ENCODE assay signal across 19 cellular contexts in the genomic region with DNA sequence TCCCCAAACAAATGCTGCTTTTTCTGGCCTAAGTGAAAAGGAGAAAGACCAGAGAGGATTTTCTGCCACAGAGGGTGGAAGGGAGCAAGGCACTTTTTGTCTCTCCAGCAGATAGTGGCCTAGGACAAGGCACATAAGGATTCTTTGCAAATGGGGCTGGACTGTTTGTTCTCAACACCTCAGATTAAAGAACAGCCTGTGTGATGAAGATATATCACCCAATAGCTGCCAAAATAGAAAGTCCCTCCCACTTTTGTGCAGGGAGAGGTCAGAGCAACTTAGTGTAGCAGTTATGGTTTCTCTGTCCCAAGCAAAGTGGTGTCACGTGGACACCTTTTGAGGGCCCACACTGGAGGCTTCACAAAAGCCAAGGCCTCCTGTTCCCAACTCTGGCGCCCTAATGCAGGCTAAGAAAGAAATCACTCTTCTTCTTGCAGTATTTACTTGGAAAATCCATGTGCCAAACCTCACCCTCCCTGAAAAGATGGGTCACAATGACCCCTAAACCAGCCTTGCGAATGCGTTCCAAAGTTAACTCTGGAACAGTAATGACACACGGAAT.
DNase-seq lines count a peak whose midpoint lies in the region; ATAC-seq and TF ChIP-seq lines count a peak whose summit lies in the region.
"Had no signal": no experiment of that assay in that cellular context is flagged by ENCODE, and none has a peak within 500 bp of the region (broad histone marks: within the 10 kb centered on the region; RNA-seq: fewer than 3 reads in every experiment).

No MANE protein-coding gene starts in this region.

- peak overlapping the region; percentile 57 for H3K9ac ChIP-seq in Karpas-422 (ENCODE audit: low read length)
- H3K9ac ChIP-seq: KMS-11, parathyroid adenoma had no signal

- intact Hi-C loops in testis (cut with DNase I; ENCODE audit: low total_unique reads) (loop anchor here (10.0 kb wide), 1 partner anchor 79 kb away; no protein-coding TSS in a partner anchor), spleen (cut with DNase I; ENCODE audit: low total_unique reads) (no loop called here)

- no peaks in the 10 kb centered on the region for H4K20me1 ChIP-seq in Karpas-422 (ENCODE audit: insufficient read depth, low read depth, low read length)

- no peak for TF ChIP-seq EP300 in gastroesophageal sphincter (IDR thresholded peaks at IDR 0.05)

- H3K4me1 ChIP-seq in Karpas-422 (ENCODE audit: low read length), result peaks cover 74% of the 10 kb centered on the region
- peaks cover 3 to 100% (median 30%) of the 10 kb centered on the region in 3 donors for H3K4me1 ChIP-seq in gastroesophageal sphincter
- peaks cover 57% of the 10 kb centered on the region for H3K4me1 ChIP-seq in mesodermal cell (ENCODE audit: control insufficient read depth, insufficient read depth, low read length, poor library complexity, severe bottlenecking)
- peaks cover 32% of the 10 kb centered on the region for H3K4me1 ChIP-seq in testis
- H3K4me1 ChIP-seq in spleen, result no peaks in the 10 kb centered on the region

- DNase-seq in Karpas-422 (peak; percentile 61), testis (no peak), spleen (no peak), AG08396 (ENCODE audit: low spot score) (no peak)
- no peak for DNase-seq in activated CD4-positive, CD25-positive, alpha-beta regulatory T cell treated with anti-CD3 and anti-CD28 coated beads, Interleukin-2, amount 50 U/mL, for 72 hours
- DNase-seq: activated CD8-positive, alpha-beta memory T cell treated with anti-CD3 and anti-CD28 coated beads, Interleukin-2, amount 10 ng/mL, durations not matched to agents 7 days and 5 days; activated effector memory CD4-positive, alpha-beta T cell treated with Interleukin-2 at 50 U/mL for 16 hours; DMS79; immature natural killer cell; naive thymus-derived CD8-positive, alpha-beta T cell; NCI-H1048; NCI-H2029; NCI-H510A; stimulated activated CD4-positive, alpha-beta T cell treated with anti-CD3 and anti-CD28 coated beads, Interleukin-4, amount 100 ng/mL, for 1 hour had no signal

- WGBS in gastroesophageal sphincter (ENCODE audit: low coverage in 1 of 2), 2 donors, result 30 to 35% methylated on average over 5 of the region's 5 CpGs
- 66 to 100% methylated on average over 2 to 4 of the region's 5 CpGs for WGBS in mesodermal cell (ENCODE audit: insufficient coverage in 2 of 2), 2 experiments
- WGBS in testis, 2 donors, result 33 to 44% methylated on average over 5 of the region's 5 CpGs
- 67 to 76% (median 72%) methylated on average over 5 of the region's 5 CpGs for WGBS in spleen, 5 donors

- H3K36me3 ChIP-seq in Karpas-422 (ENCODE audit: insufficient read depth, low read length) (no peaks in the 10 kb centered on the region; the same call in 1 of the 2 replicates), gastroesophageal sphincter (peaks cover 0 to 43% of the 10 kb centered on the region in 2 donors), mesodermal cell (ENCODE audit: control insufficient read depth, insufficient read depth, low read length) (peaks cover 4% of the 10 kb centered on the region), testis (ENCODE audit: low read depth, missing control alignments) (no peaks in the 10 kb centered on the region), spleen (peaks cover 0 to 57% (median 5%) of the 10 kb centered on the region in 6 donors)

- H3K9me2 ChIP-seq in Karpas-422 (replicated peaks; ENCODE audit: insufficient read depth, low read length), result no peaks in the 10 kb centered on the region

- peak overlapping the region; percentile 31; the same call in 1 of the 2 replicates for H3K4me3 ChIP-seq in Karpas-422 (ENCODE audit: low read length)
- no peak overlapping the region for H3K4me3 ChIP-seq in gastroesophageal sphincter
- H3K4me3 ChIP-seq in mesodermal cell (ENCODE audit: extremely low read depth, insufficient read depth, low read length, poor library complexity, severe bottlenecking), result no peak overlapping the region
- H3K4me3 ChIP-seq in testis, result no peak overlapping the region
- H3K4me3 ChIP-seq in spleen, result no peak overlapping the region

- H3K27me3 ChIP-seq in Karpas-422 (ENCODE audit: low read length), result no peaks in the 10 kb centered on the region
- H3K27me3 ChIP-seq in gastroesophageal sphincter, result no peaks in the 10 kb centered on the region
- H3K27me3 ChIP-seq in testis, result no peaks in the 10 kb centered on the region
- no peaks in the 10 kb centered on the region for H3K27me3 ChIP-seq in spleen (replicated peaks in 1 of 7)

- H3K9me3 ChIP-seq in Karpas-422 (ENCODE audit: low read length) (no peaks in the 10 kb centered on the region), gastroesophageal sphincter (no peaks in the 10 kb centered on the region), mesodermal cell (ENCODE audit: control insufficient read depth, low read length) (peaks cover 8% of the 10 kb centered on the region), testis (no peaks in the 10 kb centered on the region), spleen (peaks cover 0 to 8% (median 5%) of the 10 kb centered on the region in 8 donors)

- TF ChIP-seq CTCF in gastroesophageal sphincter (IDR thresholded peaks at IDR 0.05) (no peak), testis (IDR thresholded peaks at IDR 0.05) (no peak), spleen (IDR thresholded peaks at IDR 0.05 in 8 of 11, conservative IDR thresholded peaks at IDR 0.05 in 3 of 11) (no peak)

- ATAC-seq in gastroesophageal sphincter (peak; percentile 38), GM21526 (IDR thresholded peaks at IDR 0.05; ENCODE audit: low FRiP score, unreplicated experiment) (no peak)
- ATAC-seq: activated CD8-positive, alpha-beta memory T cell treated with anti-CD3 and anti-CD28 coated beads, Interleukin-2, amount 10 ng/mL, durations not matched to agents 7 days and 5 days; naive thymus-derived CD8-positive, alpha-beta T cell had no signal

- H3K4me2 ChIP-seq in Karpas-422 (ENCODE audit: low read depth, low read length, poor library complexity, severe bottlenecking), result peak overlapping the region; percentile 68
- H3K4me2 ChIP-seq: KMS-11 had no signal

- peaks cover 19% of the 10 kb centered on the region; the same call in 1 of the 2 replicates for H3K79me2 ChIP-seq in Karpas-422 (ENCODE audit: low read length)
- H3K79me2 ChIP-seq: parathyroid adenoma had no signal

- H3K27ac ChIP-seq in Karpas-422 (ENCODE audit: low read length) (peak overlapping the region; percentile 93), gastroesophageal sphincter (peak overlapping the region; percentile 35 to 82 (median 62)), mesodermal cell (ENCODE audit: low read depth, low read length, severe bottlenecking) (peak overlapping the region; percentile 57), testis (peak overlapping the region; percentile 48 to 63), spleen (no peak overlapping the region)
- H3K27ac ChIP-seq: KMS-11, parathyroid adenoma had no signal

- peak overlapping the region; percentile 25; the same call in 1 of the 2 replicates for H2AFZ ChIP-seq in Karpas-422 (ENCODE audit: low read length)
- H2AFZ ChIP-seq: parathyroid adenoma had no signal

- TF ChIP-seq POLR2A in gastroesophageal sphincter (IDR thresholded peaks at IDR 0.05) (no peak), testis (IDR thresholded peaks at IDR 0.05) (no peak), spleen (IDR thresholded peaks at IDR 0.05) (no peak)

Comparison
In these comparisons a context has a peak if more than half of its experiments do, and no peak if none do; other contexts are left out.
1. H3K27ac ChIP-seq: peak in Karpas-422 (single experiment), gastroesophageal sphincter (4 of 4), mesodermal cell (single experiment) and testis (2 of 2); none in spleen (0 of 8).